ENCODE assay signal across 1 cellular context in genomic region chr1:37633040-37633949, GRCh38.
TF ChIP-seq lines count a peak whose summit lies in the region.

No MANE protein-coding gene starts in this region.

TF ChIP-seq in HepG2, 621 proteins besides CTCF, POLR2A, EP300 and RAD21:
- no peak for TF ChIP-seq ZNF766 (CRISPR knock-in tag; IDR thresholded peaks at IDR 0.05; ENCODE audit: borderline replicate concordance)
- no peak for TF ChIP-seq HDAC2 (CRISPR knock-in tag; IDR thresholded peaks at IDR 0.05)
- no peak for TF ChIP-seq KLF15 (CRISPR knock-in tag; IDR thresholded peaks at IDR 0.05; ENCODE audit: borderline replicate concordance)
TF ChIP-seq in HepG2: peak in this region for 0.
